In the genomic region with DNA sequence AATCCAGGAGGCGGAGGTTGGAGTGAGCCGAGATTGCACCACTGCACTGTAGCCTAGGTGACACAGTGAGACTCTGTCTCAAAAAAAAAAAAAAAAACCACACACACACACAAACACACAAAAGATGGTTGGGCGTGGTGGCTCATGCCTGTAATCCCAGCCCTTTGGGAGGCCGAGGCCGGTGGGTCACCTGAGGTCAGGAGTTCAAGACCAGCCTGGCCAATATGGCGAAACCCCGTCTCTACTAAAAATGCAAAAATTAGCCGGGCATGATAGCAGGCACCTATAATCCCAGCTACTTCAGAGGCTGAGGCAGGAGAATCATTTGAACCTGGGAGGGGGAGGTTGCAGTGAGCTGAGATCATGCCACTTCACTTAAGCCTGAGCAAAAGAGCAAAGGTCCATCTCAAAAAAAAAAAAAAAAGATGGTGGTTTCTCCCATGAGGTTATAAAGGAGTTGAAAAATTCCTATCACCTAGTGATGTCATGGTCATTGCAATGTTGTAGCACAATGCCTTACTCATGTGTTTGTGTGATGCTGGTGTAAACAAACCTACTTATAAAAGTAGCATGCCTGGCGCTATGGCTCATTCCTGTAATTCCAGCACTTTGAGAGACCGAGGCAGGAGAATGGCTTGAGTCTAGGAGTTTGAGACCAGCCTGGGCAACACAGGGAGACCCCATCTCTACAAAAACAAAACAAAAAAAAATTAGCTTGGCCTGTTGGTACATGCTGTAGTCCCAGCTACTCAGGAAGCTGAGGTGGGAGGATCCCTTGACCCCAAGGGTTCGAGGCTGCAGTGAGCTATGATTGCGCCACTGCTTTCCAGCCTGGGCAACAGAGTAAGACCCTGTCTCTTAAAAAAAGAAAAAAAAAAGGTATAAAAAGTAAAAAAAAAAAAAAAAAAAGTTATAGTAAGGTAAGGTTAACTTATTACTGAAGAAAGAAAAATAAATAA, we compare ENCODE assay signal across 7 cellular contexts. TPM values are rescaled to one million over a fixed set of nuclear protein-coding genes. Genes with fewer than 3 reads are reported as not detected.
DNase-seq lines count a peak whose midpoint lies in the region; FAIRE-seq and TF ChIP-seq lines count a peak whose summit lies in the region.
"Not testable (repeated sequence)": the region's sequence is repeated elsewhere in the genome, so short reads cannot be mapped to it uniquely, and the experiment has no call there.

No MANE protein-coding gene starts in this region.

- not testable (repeated sequence) for H3K18ac ChIP-seq in trophoblast cell (ENCODE audit: low read length)

- not testable (repeated sequence) for H3K79me1 ChIP-seq in trophoblast cell (ENCODE audit: low read length)

- not testable (repeated sequence) for TF ChIP-seq CTCF in HFFc6 (IDR thresholded peaks at IDR 0.05); epithelial cell of esophagus (IDR thresholded peaks at IDR 0.05; ENCODE audit: insufficient read depth, low read depth, low read length, missing control alignments)

- H2AFZ ChIP-seq in trophoblast cell (ENCODE audit: insufficient read depth, low read length, poor library complexity), result not testable (repeated sequence)

- H3K14ac ChIP-seq in trophoblast cell (ENCODE audit: low read length), result not testable (repeated sequence)

- not testable (repeated sequence) for H3K27ac Mint-ChIP-seq in HFFc6

- not testable (repeated sequence) for H4K8ac ChIP-seq in trophoblast cell (ENCODE audit: low read depth, low read length)

- H3K4me3 Mint-ChIP-seq in HFFc6, result not testable (repeated sequence)

- not testable (repeated sequence) for H3K36me3 Mint-ChIP-seq in HFFc6 (ENCODE audit: low read depth)

- not testable (repeated sequence) for H3K4ac ChIP-seq in trophoblast cell (ENCODE audit: low read depth, low read length)

- not testable (repeated sequence) for H2AK5ac ChIP-seq in trophoblast cell (ENCODE audit: low read length)

- H4K91ac ChIP-seq in trophoblast cell (ENCODE audit: low read depth, low read length), result not testable (repeated sequence)

- H3K4me3 ChIP-seq in epithelial cell of esophagus (ENCODE audit: low read length); trophoblast cell (ENCODE audit: low read depth, low read length): not testable (repeated sequence)

- not testable (repeated sequence) for H3K27me3 Mint-ChIP-seq in HFFc6 (ENCODE audit: insufficient read depth)

- no CpG with 5 or more reads among the region's 12 CpGs for WGBS in trophoblast cell (ENCODE audit: extremely low coverage, insufficient coverage, insufficient read length)

- H3K27me3 ChIP-seq in trophoblast cell (ENCODE audit: insufficient read depth, low read length), result not testable (repeated sequence)

- H3K36me3 ChIP-seq in trophoblast cell (ENCODE audit: control insufficient read depth in 1 of 2, insufficient read depth in 2 of 2, low read length in 2 of 2), result not testable (repeated sequence)

- H3K9me3 Mint-ChIP-seq in HFFc6, result not testable (repeated sequence)

- H3K4me1 ChIP-seq in trophoblast cell (ENCODE audit: control insufficient read depth in 1 of 2, insufficient read depth in 2 of 2, low read length in 2 of 2), result not testable (repeated sequence)

- H2BK5ac ChIP-seq in trophoblast cell (ENCODE audit: low read depth, low read length, poor library complexity), result not testable (repeated sequence)

- H3K79me2 ChIP-seq in trophoblast cell (ENCODE audit: control insufficient read depth, insufficient read depth, low read length, poor library complexity), result not testable (repeated sequence)

- H3K4me2 ChIP-seq in trophoblast cell (ENCODE audit: low read length), result not testable (repeated sequence)

- H2BK120ac ChIP-seq in trophoblast cell (ENCODE audit: insufficient read depth, low read length, poor library complexity), result not testable (repeated sequence)

- H3K4me1 Mint-ChIP-seq in HFFc6 (ENCODE audit: low read depth), result peaks cover 22% of the 10 kb centered on the region

- FAIRE-seq in RCC 7860 (lab: Jason Lieb, UNC), result not testable (repeated sequence)

- H3K9me3 ChIP-seq in trophoblast cell (ENCODE audit: insufficient read depth, low read depth, low read length), result not testable (repeated sequence)

- not testable (repeated sequence) for H2BK12ac ChIP-seq in trophoblast cell (ENCODE audit: low read length)

- H3K9ac ChIP-seq in trophoblast cell (ENCODE audit: low read length), result not testable (repeated sequence)

- not testable (repeated sequence) for H3K27ac ChIP-seq in trophoblast cell (ENCODE audit: low read depth, low read length)

- not testable (repeated sequence) for H3K23ac ChIP-seq in trophoblast cell (ENCODE audit: low read length)

- peak; percentile 47 for DNase-seq in DMS53 (lab: John Stamatoyannopoulos, UW)
- DNase-seq in HFFc6, result peak; percentile 76
- DNase-seq in RCC 7860 (ENCODE audit: low spot score), result peak; percentile 13
- peak; percentile 72 for DNase-seq in astrocyte of the hippocampus (ENCODE audit: low read depth, low spot score)
- DNase-seq in epithelial cell of esophagus (ENCODE audit: low read depth), result peak; percentile 68
- DNase-seq in iris pigment epithelial cell (ENCODE audit: low read depth), result peak; percentile 78
- DNase-seq in trophoblast cell, result peak; percentile 77 to 96

- not testable (repeated sequence) for H4K12ac ChIP-seq in trophoblast cell (ENCODE audit: low read depth, low read length)

RNA-seq across cellular contexts. Expression of gene SRSF3, which starts 21.5 kb away (rescaled TPM):
- total RNA-seq in HFFc6 (2021; fragmentation: NEBNext Ultra II Directional; extraction: Animal tissue kit (Norgen Biotek cat#: 25700)), result 100 to 1,000 TPM; 257 to 368 (median 330) TPM
- 254 and 259 TPM in 2 replicates for polyA plus RNA-seq in trophoblast cell (2013)

RNA-seq across cellular contexts. Expression of gene STK38, which starts 25.4 kb away (rescaled TPM):
- 10 to 100 TPM; 37.4 to 44.9 (median 41.9) TPM for total RNA-seq in HFFc6 (2021; fragmentation: NEBNext Ultra II Directional; extraction: Animal tissue kit (Norgen Biotek cat#: 25700))
- 18.7 and 19.4 TPM in 2 replicates for polyA plus RNA-seq in trophoblast cell (2013)

Comparison
In these comparisons a context has a peak if more than half of its experiments do, and no peak if none do; other contexts are left out.
1. DNase-seq: peak in every context shown above with its lines; median percentile 86 in trophoblast cell; 78 in iris pigment epithelial cell; 76 in HFFc6; 72 in astrocyte of the hippocampus; 68 in epithelial cell of esophagus; 47 in DMS53; 13 in RCC 7860.